Comparison of ENCODE assay signal across 9 cellular contexts in the genomic region with DNA sequence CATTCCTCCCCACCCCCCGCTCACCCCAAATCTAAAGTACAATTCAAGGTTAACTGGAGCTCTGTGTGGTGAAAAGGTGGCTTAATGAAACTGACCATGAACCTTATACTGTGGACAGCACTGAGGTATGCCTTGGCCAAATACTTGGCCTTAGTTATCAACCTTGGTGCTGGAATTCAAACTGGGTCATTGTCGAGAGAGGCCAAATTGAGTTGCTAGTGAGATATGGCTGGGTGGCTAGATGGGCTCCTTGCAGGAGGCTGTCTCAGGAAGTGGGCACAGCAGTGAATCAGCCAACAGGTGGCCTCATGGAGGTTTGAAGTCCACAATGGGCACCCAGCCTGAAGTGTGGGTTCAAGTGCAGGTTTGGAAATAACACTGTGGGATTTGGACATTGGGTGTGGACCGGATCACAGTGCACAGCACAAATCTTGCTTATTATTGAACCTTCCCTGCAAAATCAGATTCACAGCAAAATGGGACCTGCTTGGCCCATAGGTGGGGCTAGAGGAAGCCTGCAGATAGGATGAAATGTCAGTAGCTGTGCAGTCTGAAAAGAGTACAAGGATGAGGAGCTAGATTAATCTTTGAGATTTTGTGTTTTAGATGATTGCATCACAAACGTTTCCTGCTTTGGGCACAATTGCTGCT. TPM values are rescaled to one million over a fixed set of nuclear protein-coding genes. Genes with fewer than 3 reads are reported as not detected.
DNase-seq lines count a peak whose midpoint lies in the region; ATAC-seq and TF ChIP-seq lines count a peak whose summit lies in the region.
"Had no signal": no experiment of that assay in that cellular context is flagged by ENCODE, and none has a peak within 500 bp of the region (broad histone marks: within the 10 kb centered on the region; RNA-seq: fewer than 3 reads in every experiment).

No MANE protein-coding gene starts in this region.

- no peak overlapping the region for H2BK15ac ChIP-seq in H9 (ENCODE audit: low read depth, low read length)

- H3K27me3 ChIP-seq in H9 (ENCODE audit: insufficient read depth, low read length): no peaks in the 10 kb centered on the region
- no peaks in the 10 kb centered on the region for H3K27me3 ChIP-seq in MG63
- H3K27me3 ChIP-seq: sigmoid colon had no signal

- H3K36me3 ChIP-seq in MG63: no peaks in the 10 kb centered on the region; the same call in 1 of the 2 replicates
- H3K36me3 ChIP-seq: sigmoid colon had no signal

- H3K23ac ChIP-seq in H9 (ENCODE audit: insufficient read length, low read depth, low read length): no peak overlapping the region

- H3K23me2 ChIP-seq in H9 (ENCODE audit: insufficient read length, low read depth, low read length, poor library complexity, severe bottlenecking): no peaks in the 10 kb centered on the region

- no CpG with 5 or more reads among the region's 4 CpGs for WGBS in H9 (ENCODE audit: extremely low coverage, insufficient read length, low lambda C conversion rate)

- peak; percentile 69 for TF ChIP-seq CTCF in H9 (conservative IDR thresholded peaks at IDR 0.05)

- H3K9me3 Mint-ChIP-seq in H9: no peaks in the 10 kb centered on the region

- peak; percentile 40 for ATAC-seq in left ventricle myocardium superior
- no peak for ATAC-seq in stimulated activated naive CD8-positive, alpha-beta T cell treated with anti-CD3 and anti-CD28 coated beads, Interleukin-15, Interleukin-2, amounts not matched to agents 100 U/mL and 50 U/mL, for 24 hours

- H2BK5ac ChIP-seq in H9 (ENCODE audit: insufficient read length, low read length): no peak overlapping the region

- H3K4me1 Mint-ChIP-seq in H9: peaks cover 43 to 50% of the 10 kb centered on the region in 2 experiments

- peak; percentile 18 to 46 for DNase-seq in AML-193 (lab: John Stamatoyannopoulos, UW)
- DNase-seq in H9: no peak
- DNase-seq in RPMI7951 (ENCODE audit: low read depth): peak; percentile 20
- no peak for DNase-seq in left ventricle myocardium superior
- no peak for DNase-seq in stimulated activated naive CD8-positive, alpha-beta T cell treated with anti-CD3 and anti-CD28 coated beads, Interleukin-15, Interleukin-2, amounts not matched to agents 100 U/mL and 50 U/mL, for 24 hours
- DNase-seq in MG63: no peak
- no peak for DNase-seq in amniotic stem cell (lab: John Stamatoyannopoulos, UW)
- no peak for DNase-seq in pons (ENCODE audit: low spot score)
- DNase-seq: sigmoid colon had no signal

- no peak overlapping the region for H3K4me2 ChIP-seq in H9 (ENCODE audit: insufficient read depth, insufficient read length, low read length)

- H3K36me3 Mint-ChIP-seq in H9 (ENCODE audit: insufficient read depth in 1 of 3, low read depth in 3 of 3): no peaks in the 10 kb centered on the region

- intact Hi-C loops in left ventricle myocardium superior (cut with micrococcal nuclease): no loop called here

- H4K91ac ChIP-seq in H9 (ENCODE audit: insufficient read length, low read depth, low read length): no peak overlapping the region

- H3K56ac ChIP-seq in H9 (ENCODE audit: insufficient read length, low read depth, low read length): no peak overlapping the region

- H4K8ac ChIP-seq in H9 (replicated peaks; ENCODE audit: insufficient read length, low read depth, low read length): no peak overlapping the region

- H3K4me3 ChIP-seq in MG63: no peak overlapping the region
- H3K4me3 ChIP-seq: sigmoid colon had no signal

- no peak overlapping the region for H3K27ac ChIP-seq in H9 (ENCODE audit: insufficient read length, low read depth, low read length)
- H3K27ac ChIP-seq: sigmoid colon had no signal

- no peaks in the 10 kb centered on the region for H3K79me1 ChIP-seq in H9 (ENCODE audit: insufficient read depth, low read depth, low read length, poor library complexity, severe bottlenecking)

- H2BK120ac ChIP-seq in H9 (ENCODE audit: low read depth, low read length, poor library complexity, severe bottlenecking): no peak overlapping the region

- no peak overlapping the region for H3K27ac Mint-ChIP-seq in H9

- no peaks in the 10 kb centered on the region for H3K4me1 ChIP-seq in H9 (ENCODE audit: insufficient read depth, low read length)

- H2AK5ac ChIP-seq in H9 (ENCODE audit: insufficient read length, low read length): no peak overlapping the region

- H3K79me2 ChIP-seq in H9 (ENCODE audit: insufficient read depth, low read length): peaks cover 11% of the 10 kb centered on the region; the same call in 1 of the 2 replicates

- H2AFZ ChIP-seq in H9 (ENCODE audit: low read length): no peak overlapping the region

- no peak overlapping the region for H3K18ac ChIP-seq in H9 (ENCODE audit: insufficient read length, low read depth, low read length)

- H3K14ac ChIP-seq in H9 (ENCODE audit: insufficient read depth, low read length): no peak overlapping the region

- H4K20me1 ChIP-seq in H9 (ENCODE audit: control insufficient read depth, insufficient read depth, insufficient read length): no peaks in the 10 kb centered on the region

- H2BK12ac ChIP-seq in H9 (ENCODE audit: insufficient read length, low read depth, low read length): no peak overlapping the region

- no peak overlapping the region for H4K5ac ChIP-seq in H9 (ENCODE audit: insufficient read length, low read depth, low read length)

- H3K9ac ChIP-seq in H9 (ENCODE audit: extremely low read depth, insufficient read length, low read length): no peak overlapping the region

- H3K9me3 ChIP-seq in H9 (ENCODE audit: control insufficient read depth, low read depth, low read length): no peaks in the 10 kb centered on the region
- H3K9me3 ChIP-seq in MG63: no peaks in the 10 kb centered on the region
- H3K9me3 ChIP-seq: sigmoid colon had no signal

- H2BK20ac ChIP-seq in H9 (ENCODE audit: low read depth, low read length, poor library complexity, severe bottlenecking): no peak overlapping the region

- no peak overlapping the region for H3K4ac ChIP-seq in H9 (ENCODE audit: low read depth, low read length)

- no peak overlapping the region for H3K4me3 Mint-ChIP-seq in H9

- H3T11ph ChIP-seq in H9 (ENCODE audit: low read length): no peak overlapping the region

- no peaks in the 10 kb centered on the region for H3K27me3 Mint-ChIP-seq in H9 (ENCODE audit: low read depth)

RNA-seq across cellular contexts. Expression of a gene that starts 5.6 kb away (rescaled TPM):
- 61.6 and 62.1 TPM in 2 replicates for total RNA-seq in H9 (2021)
- total RNA-seq in RPMI7951 (2014; rRNA removed; shearing (Covaris generic)): 43.7 and 45.3 TPM in 2 replicates
- total RNA-seq in left ventricle myocardium superior: 30.2 TPM
- total RNA-seq in MG63 (2014; rRNA removed; shearing (Covaris generic); ENCODE audit: low replicate concordance): 26.8 and 31.4 TPM in 2 replicates

Comparison
In these comparisons a context has a peak if more than half of its experiments do, and no peak if none do; other contexts are left out.
1. DNase-seq: peak in AML-193 (2 of 2) and RPMI7951 (single experiment); none in H9 (single experiment), left ventricle myocardium superior (single experiment), stimulated activated naive CD8-positive, alpha-beta T cell treated with anti-CD3 and anti-CD28 coated beads, Interleukin-15, Interleukin-2, amounts not matched to agents 100 U/mL and 50 U/mL, for 24 hours (single experiment), MG63 (single experiment), amniotic stem cell (single experiment) and pons (single experiment).